ENCODE assay signal across 6 cellular contexts in genomic region chr4:663438-664428, GRCh38. TPM values are rescaled to one million over a fixed set of nuclear protein-coding genes. Genes with fewer than 3 reads are reported as not detected.
DNase-seq lines count a peak whose midpoint lies in the region; TF ChIP-seq lines count a peak whose summit lies in the region.

No MANE protein-coding gene starts in this region.

- H3K4me1 ChIP-seq in SK-N-SH (ENCODE audit: control insufficient read depth in 1 of 2, insufficient read depth in 2 of 2, low read depth in 1 of 2, low read length in 1 of 2) (peaks cover 0 to 22% of the 10 kb centered on the region in 2 experiments; a peak in 1 of 4 replicates), duodenal mucosa (ENCODE audit: control insufficient read depth in 1 of 2, insufficient read depth in 2 of 2, low read length in 2 of 2) (no peaks in the 10 kb centered on the region)

- intact Hi-C loops in posterior vena cava (cut with DNase I): no loop called here

- no peak for TF ChIP-seq RAD21 in SK-N-SH (IDR thresholded peaks at IDR 0.05; ENCODE audit: low read length)

- H2AFZ ChIP-seq in SK-N-SH (ENCODE audit: low read depth): peak overlapping the region; percentile 68; the same call in 1 of the 2 replicates

- no peaks in the 10 kb centered on the region for H3K79me2 ChIP-seq in SK-N-SH (ENCODE audit: insufficient read depth)

- H3K36me3 ChIP-seq in SK-N-SH (replicated peaks in 1 of 2; ENCODE audit: control insufficient read depth in 1 of 2, insufficient read depth in 2 of 2, low read length in 1 of 2) (no peaks in the 10 kb centered on the region), duodenal mucosa (ENCODE audit: control insufficient read depth in 1 of 2, insufficient read depth in 2 of 2, low read length in 2 of 2) (no peaks in the 10 kb centered on the region)

- H3K27me3 ChIP-seq in SK-N-SH (ENCODE audit: insufficient read depth) (no peaks in the 10 kb centered on the region), duodenal mucosa (ENCODE audit: control insufficient read depth in 1 of 2, insufficient read depth in 2 of 2, low read length in 2 of 2) (peaks cover 0 to 3% of the 10 kb centered on the region in 2 donors)

- peak overlapping the region; percentile 70 for H3K4me2 ChIP-seq in SK-N-SH

- TF ChIP-seq EP300 in SK-N-SH (IDR thresholded peaks at IDR 0.05; ENCODE audit: borderline replicate concordance in 1 of 2, low read depth in 1 of 2, low read length in 1 of 2): no peak

- H3K4me3 ChIP-seq in SK-N-SH (ENCODE audit: low read depth in 2 of 2, low read length in 1 of 2): peak overlapping the region; percentile 61 to 66; a peak in 3 of 4 replicates
- H3K4me3 ChIP-seq in duodenal mucosa (ENCODE audit: low read depth in 1 of 2, low read length in 2 of 2): peak overlapping the region; percentile 70

- peak; percentile 21; the same call in 1 of the 2 replicates for TF ChIP-seq CTCF in SK-N-SH (IDR thresholded peaks at IDR 0.05)

- no peaks in the 10 kb centered on the region for H3F3A ChIP-seq in SK-N-SH (replicated peaks; ENCODE audit: insufficient read depth)

- no peaks in the 10 kb centered on the region for H3K9me2 ChIP-seq in SK-N-SH

- H3K9ac ChIP-seq in SK-N-SH: peak overlapping the region; percentile 44
- H3K9ac ChIP-seq in duodenal mucosa (ENCODE audit: low read depth in 1 of 2, low read length in 2 of 2): peak overlapping the region in 1 of 2 donors; percentile 61

- CTCF ChIA-PET in SK-N-SH (lab: Yijun Ruan, JAX): interaction anchor here (0.7 to 1.4 kb wide), 4 partner anchors 8 to 20 kb away, joined by 3 to 9 read pairs (median 4); partner anchors contain the start of gene ATP5ME

- WGBS in SK-N-SH (ENCODE audit: low lambda C conversion rate): 14% methylated on average over 9 of the region's 80 CpGs

- H3K27ac ChIP-seq in SK-N-SH (ENCODE audit: low read depth in 2 of 2, low read length in 1 of 2) (peak overlapping the region in 1 of 2 experiments; percentile 82; a peak in 2 of 4 replicates), duodenal mucosa (ENCODE audit: low read depth, low read length) (no peak overlapping the region)

- DNase-seq in NCI-H2227 (lab: John Stamatoyannopoulos, UW; ENCODE audit: unreplicated experiment) (peak; percentile 47), NCI-H2227 treated with DMSO at 0.1 percent for 48 hours (lab: John Stamatoyannopoulos, UW) (no peak), SK-N-SH (peak; percentile 95), posterior vena cava (ENCODE audit: low spot score) (peak; percentile 90), EL (no peak)

- no peaks in the 10 kb centered on the region for H4K20me1 ChIP-seq in SK-N-SH (ENCODE audit: insufficient read depth)

- POLR2A ChIA-PET in SK-N-SH (lab: Yijun Ruan, JAX): interaction anchor here (1.0 to 2.4 kb wide), 2 partner anchors 10 to 17 kb away, joined by 5 to 24 read pairs; partner anchors contain the start of genes ATP5ME and MYL5

- H3K9me3 ChIP-seq in SK-N-SH (no peaks in the 10 kb centered on the region), duodenal mucosa (ENCODE audit: control insufficient read depth in 1 of 2, low read length in 2 of 2) (no peaks in the 10 kb centered on the region)

TF ChIP-seq in SK-N-SH, 30 proteins besides CTCF, POLR2A, EP300 and RAD21:
- TF ChIP-seq USF1 (IDR thresholded peaks at IDR 0.05; ENCODE audit: borderline replicate concordance, low read depth) (peak; percentile 80), MXI1 (IDR thresholded peaks at IDR 0.05; ENCODE audit: low read depth, low read length) (0 out of 2 replicates have a peak, but pooled peaks have one; percentile 42), RXRA (IDR thresholded peaks at IDR 0.05; ENCODE audit: borderline replicate concordance, low read depth) (no peak), ZBTB33 (IDR thresholded peaks at IDR 0.05; ENCODE audit: borderline replicate concordance, low read depth) (no peak), GABPA (IDR thresholded peaks at IDR 0.05; ENCODE audit: low read depth) (peak; percentile 67), USF2 (IDR thresholded peaks at IDR 0.05; ENCODE audit: borderline replicate concordance, low read depth, low read length) (0 out of 2 replicates have a peak, but pooled peaks have one; percentile 5)

RNA-seq across cellular contexts. Expression of gene ATP5ME, which starts 10.3 kb away (rescaled TPM):
- polyA plus RNA-seq in SK-N-SH (2012; rRNA removed): 976 and 1,185 TPM in 2 replicates
- 1,140 and 1,209 TPM in 2 replicates for polyA plus RNA-seq in SK-N-SH (2012; cell fraction: cytosol; rRNA removed)
- 266 and 644 TPM in 2 replicates for polyA plus RNA-seq in SK-N-SH (2012; cell fraction: nucleus; rRNA removed)
- 100 to 1,000 TPM; 180 to 237 TPM for total RNA-seq in posterior vena cava

RNA-seq across cellular contexts. Expression of gene MYL5, which starts 10.6 kb away (rescaled TPM):
- 46.9 and 51.7 TPM in 2 replicates for polyA plus RNA-seq in SK-N-SH (2012; rRNA removed)
- 38.1 and 40.2 TPM in 2 replicates for polyA plus RNA-seq in SK-N-SH (2012; cell fraction: cytosol; rRNA removed)
- polyA plus RNA-seq in SK-N-SH (2012; cell fraction: nucleus; rRNA removed): 157 and 191 TPM in 2 replicates
- 10 to 100 TPM in 1 of 2 donors, 1 to 10 TPM in 1; 7.9 to 12.4 TPM for total RNA-seq in posterior vena cava

RNA-seq across cellular contexts. Expression of gene SLC49A3, which starts 25.2 kb away (rescaled TPM):
- 0.05 and 0.15 TPM in 2 replicates for polyA plus RNA-seq in SK-N-SH (2012; rRNA removed)
- not detected in 2 replicates for polyA plus RNA-seq in SK-N-SH (2012; cell fraction: cytosol; rRNA removed)
- polyA plus RNA-seq in SK-N-SH (2012; cell fraction: nucleus; rRNA removed): 0.70 and 0.83 TPM in 2 replicates
- total RNA-seq in posterior vena cava: 10 to 100 TPM in 1 of 2 donors, 1 to 10 TPM in 1; 9.3 to 10.4 TPM

RNA-seq across cellular contexts. Expression of gene PDE6B, which starts 38.4 kb away (rescaled TPM):
- polyA plus RNA-seq in SK-N-SH (2012; rRNA removed): 1.2 and 1.5 TPM in 2 replicates
- 1.4 TPM in 2 replicates for polyA plus RNA-seq in SK-N-SH (2012; cell fraction: cytosol; rRNA removed)
- polyA plus RNA-seq in SK-N-SH (2012; cell fraction: nucleus; rRNA removed): 2.8 and 3.4 TPM in 2 replicates
- total RNA-seq in posterior vena cava: 1 to 10 TPM; 1.4 to 3.7 TPM

RNA-seq across cellular contexts. Expression of gene PCGF3, which starts 41.9 kb away (rescaled TPM):
- 44.8 and 47.0 TPM in 2 replicates for polyA plus RNA-seq in SK-N-SH (2012; rRNA removed)
- polyA plus RNA-seq in SK-N-SH (2012; cell fraction: cytosol; rRNA removed): 19.3 and 28.5 TPM in 2 replicates
- polyA plus RNA-seq in SK-N-SH (2012; cell fraction: nucleus; rRNA removed): 193 TPM in 2 replicates
- 10 to 100 TPM; 25.6 to 35.8 TPM for total RNA-seq in posterior vena cava

Comparison
In these comparisons a context has a peak if more than half of its experiments do, and no peak if none do; other contexts are left out.
1. DNase-seq: peak in NCI-H2227 (single experiment), SK-N-SH (single experiment) and posterior vena cava (single experiment); none in NCI-H2227 treated with DMSO at 0.1 percent for 48 hours (single experiment) and EL (single experiment).